Comparison of ENCODE assay signal across 8 cellular contexts in the genomic region with DNA sequence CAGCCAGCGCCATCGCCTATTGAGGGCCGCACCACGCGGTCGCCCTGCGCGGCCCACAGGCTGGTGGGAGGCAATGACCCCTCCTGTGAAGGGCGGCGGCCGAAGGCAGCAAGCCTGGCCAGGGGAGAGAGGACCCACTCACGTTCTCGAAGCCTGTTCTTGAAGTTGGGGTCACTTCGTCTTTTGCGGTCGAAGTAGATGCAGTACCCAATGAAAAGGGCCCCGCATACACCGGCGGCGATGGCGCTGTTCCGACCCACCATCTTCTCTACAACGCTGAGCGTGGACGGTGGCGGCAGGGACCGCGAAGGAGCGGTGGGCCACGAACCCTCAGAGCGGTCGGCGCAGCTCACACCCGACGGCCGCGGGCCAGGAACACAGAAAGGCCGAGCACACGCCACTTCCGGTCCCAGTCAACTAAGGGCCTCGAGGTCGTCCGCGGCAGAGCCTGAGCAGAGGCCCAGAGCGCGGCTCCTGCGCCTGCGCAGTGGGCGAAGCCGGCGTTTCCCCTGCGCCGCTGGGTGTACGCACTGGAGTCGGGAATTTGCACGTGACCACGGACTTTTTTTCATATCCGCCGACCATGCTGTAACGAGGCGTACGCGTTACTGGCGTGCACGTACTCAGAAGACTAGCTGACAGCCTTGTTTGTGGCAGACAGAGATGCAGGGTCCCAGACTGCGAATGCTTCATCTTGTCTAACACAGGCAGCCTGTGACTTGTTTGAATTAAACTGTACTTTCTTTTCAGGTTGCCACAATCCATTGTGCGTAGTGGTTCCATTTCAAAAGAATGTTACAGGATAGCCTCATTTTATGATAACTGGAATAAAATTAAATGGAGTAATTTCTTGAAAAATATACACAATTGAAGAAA. TPM values are rescaled to one million over a fixed set of nuclear protein-coding genes. Genes with fewer than 3 reads are reported as not detected.
DNase-seq lines count a peak whose midpoint lies in the region; ATAC-seq and TF ChIP-seq lines count a peak whose summit lies in the region.

A gene (minus strand): TSS at position 385 of the 876 bp plus-strand sequence. CDS start 122 bp downstream, at position 263.

- DNase-seq in GM13976 (ENCODE audit: low spot score) (peak; percentile 98), NCI-H146 treated with DMSO at 0.1 percent for 48 hours (lab: John Stamatoyannopoulos, UW; ENCODE audit: unreplicated experiment) (peak; percentile 95), amniotic epithelial cell (ENCODE audit: low read depth) (peak; percentile 97), left ventricle myocardium inferior (peak; percentile 95), prostate gland (ENCODE audit: low spot score) (peak; percentile 94)

- peak; percentile 49 for TF ChIP-seq POLR2A in prostate gland (IDR thresholded peaks at IDR 0.05)

- no peaks in the 10 kb centered on the region for H3K27me3 ChIP-seq in left ventricle myocardium inferior (ENCODE audit: low read depth)
- no peaks in the 10 kb centered on the region for H3K27me3 ChIP-seq in prostate gland (replicated peaks; ENCODE audit: insufficient read depth)

- ATAC-seq in HG02870 (IDR thresholded peaks at IDR 0.05; ENCODE audit: unreplicated experiment) = peak; percentile 92

- WGBS in prostate gland = 1% methylated on average over 66 of the region's 67 CpGs
- WGBS in urinary bladder = 1% methylated on average over 67 of the region's 67 CpGs

- H3K9me3 ChIP-seq in left ventricle myocardium inferior (replicated peaks) (no peaks in the 10 kb centered on the region), prostate gland (no peaks in the 10 kb centered on the region)

- H3K4me3 ChIP-seq in left ventricle myocardium inferior (peak within 1 kb of the TSS; percentile 97), prostate gland (peak within 1 kb of the TSS; percentile 80 to 82), urinary bladder (ENCODE audit: low read depth, low read length) (peak within 1 kb of the TSS; percentile 83)

- TF ChIP-seq CTCF in GM13976 (IDR thresholded peaks at IDR 0.05; ENCODE audit: borderline replicate concordance, control extremely low read depth, extremely low read depth, insufficient read depth, missing control alignments) (no peak), left ventricle myocardium inferior (IDR thresholded peaks at IDR 0.05; ENCODE audit: borderline replicate concordance) (no peak), prostate gland (IDR thresholded peaks at IDR 0.05) (peak in 3 of 4 experiments; percentile 12 to 30 (median 21))

- H3K4me1 ChIP-seq in left ventricle myocardium inferior (peaks cover 47% of the 10 kb centered on the region), prostate gland (replicated peaks) (no peaks in the 10 kb centered on the region), urinary bladder (ENCODE audit: insufficient read depth) (peaks cover 1% of the 10 kb centered on the region)

- intact Hi-C loops in T-helper 1 cell treated with Interleukin-12 subunit alpha and Interleukin-12 subunit beta and Interleukin-4 antibody, amounts not matched to agents 30 ng/mL and 1 ng/mL, for 36 hours (cut with micrococcal nuclease) = loop anchor here (1.0 kb wide), 10 partner anchors 23 to 871 kb away; a partner anchor contains a TSS
- intact Hi-C loops in left ventricle myocardium inferior (cut with micrococcal nuclease) (no loop called here), prostate gland (cut with DNase I) (loop anchor here (2.0 kb wide), 2 partner anchors 34 to 198 kb away; no protein-coding TSS in a partner anchor)

- peak within 1 kb of the TSS; percentile 94 for H3K27ac ChIP-seq in left ventricle myocardium inferior (replicated peaks)
- H3K27ac ChIP-seq in prostate gland = peak within 1 kb of the TSS; percentile 79
- H3K27ac ChIP-seq in urinary bladder (ENCODE audit: low read depth) = peak within 1 kb of the TSS; percentile 84

- H3K36me3 ChIP-seq in left ventricle myocardium inferior (peaks cover 22% of the 10 kb centered on the region), prostate gland (no peaks in the 10 kb centered on the region), urinary bladder (ENCODE audit: insufficient read depth) (peaks cover 1% of the 10 kb centered on the region)

- in situ Hi-C loops in GM13976 (cut with MboI; ENCODE audit: low sequenced_read_pairs, unreplicated experiment) = no loop called here

RNA-seq across cellular contexts. Expression of the gene that starts here (rescaled TPM):
- total RNA-seq in T-helper 1 cell treated with Interleukin-12 subunit alpha and Interleukin-12 subunit beta and Interleukin-4 antibody, amounts not matched to agents 30 ng/mL and 1 ng/mL, for 36 hours = 75.8 and 83.9 TPM in 2 replicates
- total RNA-seq in left ventricle myocardium inferior = 84.1 TPM
- 100 to 1,000 TPM in 1 of 2 donors, 10 to 100 TPM in 1; 77.1 to 135 TPM for total RNA-seq in prostate gland
- 78.2 TPM for total RNA-seq in urinary bladder
- polyA plus RNA-seq in urinary bladder = 93.8 TPM

Comparison
In these comparisons a context has a peak if more than half of its experiments do, and no peak if none do; other contexts are left out.
1. Peak in every context shown above with its lines: DNase-seq, ATAC-seq, H3K4me3 ChIP-seq and H3K27ac ChIP-seq.
2. CTCF ChIP-seq: peak in prostate gland (3 of 4); none in GM13976 (single experiment) and left ventricle myocardium inferior (single experiment).